8 cellular contexts compared by ENCODE assay signal in the genomic region with DNA sequence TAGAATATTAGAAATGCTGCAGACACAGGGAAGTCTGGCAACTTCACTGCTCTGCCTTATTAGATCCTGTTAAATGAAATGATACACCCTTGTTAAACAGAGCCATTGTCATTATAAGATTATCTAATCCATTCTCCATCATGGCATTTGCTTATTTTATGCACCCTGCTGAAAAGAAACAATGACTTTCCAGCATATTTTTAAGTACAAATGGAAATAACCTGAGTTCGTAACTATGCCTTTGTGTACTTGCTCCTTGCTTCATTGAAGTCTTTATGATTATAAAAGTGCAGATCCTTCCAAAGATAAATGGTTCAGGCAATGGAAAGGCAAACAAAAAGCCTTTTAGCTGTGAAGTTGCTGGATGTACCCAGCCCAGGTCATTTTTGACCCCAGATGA.
"Had no signal": no experiment of that assay in that cellular context is flagged by ENCODE, and none has a peak within 500 bp of the region (broad histone marks: within the 10 kb centered on the region; RNA-seq: fewer than 3 reads in every experiment).

No MANE protein-coding gene starts in this region.

- ATAC-seq: GM12878 had no signal

- DNase-seq: GDM1, GF-D8 had no signal

- H3K4me3 ChIP-seq: GM12878 had no signal

- FAIRE-seq: G401.6, GM12878, GM12891, GM12892, GM18507, GM19239 had no signal
